Comparison of ENCODE assay signal across 1 cellular context in the genomic region with DNA sequence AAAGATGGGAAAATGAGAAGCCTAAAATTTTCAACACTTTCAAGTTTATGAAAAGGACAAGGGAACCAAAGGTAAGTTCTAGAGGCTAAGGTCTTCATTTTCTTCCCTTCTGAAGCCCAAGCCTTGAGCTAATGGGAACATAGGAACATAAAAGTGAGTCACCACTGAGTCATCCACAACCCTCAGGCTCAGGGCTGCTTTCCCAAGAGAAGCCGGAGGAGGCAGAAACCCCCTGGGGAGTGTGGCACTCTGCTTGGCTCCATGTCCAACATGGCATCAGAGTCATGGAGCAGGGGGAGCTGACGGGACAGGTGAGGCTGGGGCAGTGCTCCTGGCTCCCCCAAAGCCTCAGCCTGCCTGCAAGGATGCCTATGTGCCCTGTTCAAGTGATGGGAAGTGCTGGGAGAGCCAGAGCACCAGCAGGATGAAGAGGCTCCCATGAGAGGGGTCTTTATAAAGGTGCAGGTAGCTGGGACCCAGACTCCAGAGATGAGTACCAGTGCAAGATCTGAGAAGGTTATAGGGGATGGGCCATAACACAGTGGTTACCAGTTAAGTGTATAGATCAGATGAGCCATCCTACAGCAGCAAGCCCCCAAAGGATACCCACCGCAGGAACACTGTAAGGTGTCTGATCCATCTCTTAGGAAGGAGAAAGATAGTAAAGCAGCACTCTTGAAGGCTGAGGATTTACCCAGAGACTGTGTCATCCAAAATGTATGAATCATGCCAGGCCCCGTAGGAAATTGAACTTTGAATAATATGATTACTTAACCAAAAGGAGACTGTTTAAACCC.
TF ChIP-seq lines count a peak whose summit lies in the region.

No MANE protein-coding gene starts in this region.

TF ChIP-seq in HCT116, 20 proteins besides CTCF, POLR2A, EP300 and RAD21 (continued from another document):
- TF ChIP-seq POLR2AphosphoS5 (IDR thresholded peaks at IDR 0.05; ENCODE audit: low read depth, low read length) = peak; percentile 17; the same call in 1 of the 2 replicates
- TF ChIP-seq ZNF274 (IDR thresholded peaks at IDR 0.05; ENCODE audit: low read depth, low read length) = no peak
- TF ChIP-seq EZH2phosphoT487 (IDR thresholded peaks at IDR 0.05; ENCODE audit: borderline replicate concordance) = no peak
- TF ChIP-seq CBX3 (IDR thresholded peaks at IDR 0.05; ENCODE audit: low read depth) = peak; percentile 47; the same call in 1 of the 2 replicates
- TF ChIP-seq, protein P1, sequence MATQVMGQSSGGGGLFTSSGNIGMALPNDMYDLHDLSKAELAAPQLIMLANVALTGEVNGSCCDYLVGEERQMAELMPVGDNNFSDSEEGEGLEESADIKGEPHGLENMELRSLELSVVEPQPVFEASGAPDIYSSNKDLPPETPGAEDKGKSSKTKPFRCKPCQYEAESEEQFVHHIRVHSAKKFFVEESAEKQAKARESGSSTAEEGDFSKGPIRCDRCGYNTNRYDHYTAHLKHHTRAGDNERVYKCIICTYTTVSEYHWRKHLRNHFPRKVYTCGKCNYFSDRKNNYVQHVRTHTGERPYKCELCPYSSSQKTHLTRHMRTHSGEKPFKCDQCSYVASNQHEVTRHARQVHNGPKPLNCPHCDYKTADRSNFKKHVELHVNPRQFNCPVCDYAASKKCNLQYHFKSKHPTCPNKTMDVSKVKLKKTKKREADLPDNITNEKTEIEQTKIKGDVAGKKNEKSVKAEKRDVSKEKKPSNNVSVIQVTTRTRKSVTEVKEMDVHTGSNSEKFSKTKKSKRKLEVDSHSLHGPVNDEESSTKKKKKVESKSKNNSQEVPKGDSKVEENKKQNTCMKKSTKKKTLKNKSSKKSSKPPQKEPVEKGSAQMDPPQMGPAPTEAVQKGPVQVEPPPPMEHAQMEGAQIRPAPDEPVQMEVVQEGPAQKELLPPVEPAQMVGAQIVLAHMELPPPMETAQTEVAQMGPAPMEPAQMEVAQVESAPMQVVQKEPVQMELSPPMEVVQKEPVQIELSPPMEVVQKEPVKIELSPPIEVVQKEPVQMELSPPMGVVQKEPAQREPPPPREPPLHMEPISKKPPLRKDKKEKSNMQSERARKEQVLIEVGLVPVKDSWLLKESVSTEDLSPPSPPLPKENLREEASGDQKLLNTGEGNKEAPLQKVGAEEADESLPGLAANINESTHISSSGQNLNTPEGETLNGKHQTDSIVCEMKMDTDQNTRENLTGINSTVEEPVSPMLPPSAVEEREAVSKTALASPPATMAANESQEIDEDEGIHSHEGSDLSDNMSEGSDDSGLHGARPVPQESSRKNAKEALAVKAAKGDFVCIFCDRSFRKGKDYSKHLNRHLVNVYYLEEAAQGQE (IDR thresholded peaks at IDR 0.05; ENCODE audit: low read depth) = no peak
- TF ChIP-seq EZH2 (IDR thresholded peaks at IDR 0.05) = no peak
TF ChIP-seq in HCT116: peak in this region for 10.
